ENCODE assay signal across 9 cellular contexts in the genomic region with DNA sequence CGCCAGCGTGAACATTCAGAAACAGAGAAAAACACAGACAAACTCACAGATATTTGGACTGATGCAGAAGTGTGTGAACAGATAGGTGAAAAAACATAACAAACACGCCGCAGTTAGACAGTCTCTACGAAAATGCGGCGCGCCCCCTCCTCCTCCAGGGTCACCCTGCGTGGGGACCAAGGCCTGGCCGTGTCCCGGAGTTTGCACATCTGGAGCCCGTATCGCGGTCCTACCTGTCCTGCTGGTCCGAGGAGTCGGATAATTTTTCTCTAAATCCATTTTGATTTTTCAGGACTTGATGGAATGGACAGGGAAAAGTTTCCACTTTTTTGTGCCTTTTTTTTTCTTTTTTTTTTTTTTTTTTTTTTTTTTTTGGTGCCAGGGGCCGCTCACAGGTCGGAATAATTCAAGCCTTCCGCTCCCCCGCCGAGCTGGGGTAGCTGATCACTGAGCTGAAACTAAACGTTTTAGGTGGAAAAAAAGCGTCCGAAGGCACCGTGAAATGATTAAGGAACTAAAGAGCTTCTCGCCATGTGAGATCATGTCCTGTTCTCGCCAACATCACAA. TPM values are rescaled to one million over a fixed set of nuclear protein-coding genes. Genes with fewer than 3 reads are reported as not detected.
DNase-seq lines count a peak whose midpoint lies in the region; ATAC-seq and TF ChIP-seq lines count a peak whose summit lies in the region.
"Had no signal": no experiment of that assay in that cellular context is flagged by ENCODE, and none has a peak within 500 bp of the region (broad histone marks: within the 10 kb centered on the region; RNA-seq: fewer than 3 reads in every experiment).

A gene (minus strand): TSS at position 516 of the 567 bp plus-strand sequence. CDS start 237 bp downstream, at position 279.

- 21 to 31% methylated on average over 14 to 27 of the region's 27 CpGs for WGBS in endodermal cell (ENCODE audit: insufficient coverage in 1 of 2, insufficient read length in 1 of 2), 2 experiments

- H3K4me1 ChIP-seq in KMS-11 (ENCODE audit: low read depth, poor library complexity, severe bottlenecking) (peaks cover 5% of the 10 kb centered on the region), endodermal cell (ENCODE audit: control insufficient read depth, insufficient read depth, low read length) (no peaks in the 10 kb centered on the region)

- H3K4me2 ChIP-seq in KMS-11: peak within 1 kb of the TSS; percentile 33; the same call in 1 of the 2 replicates

- H3K4me1 Mint-ChIP-seq in endodermal cell (peaks cover 20% of the 10 kb centered on the region), progenitor cell of endocrine pancreas (ENCODE audit: low read depth) (peaks cover 9% of the 10 kb centered on the region)

- H3K27ac ChIP-seq in KMS-11 (no peak within 1 kb of the TSS), endodermal cell (ENCODE audit: low read depth, low read length) (no peak within 1 kb of the TSS)

- H3K9me3 Mint-ChIP-seq in endodermal cell (no peaks in the 10 kb centered on the region), progenitor cell of endocrine pancreas (ENCODE audit: low read depth) (no peaks in the 10 kb centered on the region)

- H3K4me3 ChIP-seq in GM06990 (replicated peaks; ENCODE audit: low read depth, low read length) (peak within 1 kb of the TSS; percentile 87), KMS-11 (IDR thresholded peaks at IDR 0.05; ENCODE audit: insufficient read depth, low read depth, low read length) (no peak within 1 kb of the TSS), endodermal cell (ENCODE audit: low read length) (peak within 1 kb of the TSS; percentile 85)
- H3K4me3 ChIP-seq: MG63 had no signal

- H3K9ac ChIP-seq in KMS-11 (no peak within 1 kb of the TSS), endodermal cell (ENCODE audit: extremely low read depth, low read length, poor library complexity, severe bottlenecking) (no peak within 1 kb of the TSS)

- no peak within 1 kb of the TSS for H3K27ac Mint-ChIP-seq in endodermal cell
- peak within 1 kb of the TSS; percentile 52 for H3K27ac Mint-ChIP-seq in progenitor cell of endocrine pancreas

- H3K36me3 ChIP-seq in GM06990 (ENCODE audit: control insufficient read depth, insufficient read depth, low read length) (no peaks in the 10 kb centered on the region), KMS-11 (ENCODE audit: insufficient read depth) (no peaks in the 10 kb centered on the region), endodermal cell (ENCODE audit: control insufficient read depth, insufficient read depth, low read length) (no peaks in the 10 kb centered on the region)
- H3K36me3 ChIP-seq: MG63 had no signal

- H3K4me3 Mint-ChIP-seq in endodermal cell (peak within 1 kb of the TSS; percentile 54), progenitor cell of endocrine pancreas (ENCODE audit: low read depth) (no peak within 1 kb of the TSS)

- H3K27me3 Mint-ChIP-seq in endodermal cell (ENCODE audit: insufficient read depth) (peaks cover 99% of the 10 kb centered on the region), progenitor cell of endocrine pancreas (peaks cover 96% of the 10 kb centered on the region)

- no peaks in the 10 kb centered on the region for H3K79me2 ChIP-seq in KMS-11 (ENCODE audit: insufficient read depth, low read depth)

- H3K36me3 Mint-ChIP-seq in endodermal cell (ENCODE audit: low read depth) (no peaks in the 10 kb centered on the region), progenitor cell of endocrine pancreas (ENCODE audit: insufficient read depth) (no peaks in the 10 kb centered on the region)

- TF ChIP-seq CTCF in GM06990 (IDR thresholded peaks at IDR 0.05; ENCODE audit: insufficient read depth, low read length, poor library complexity, severe bottlenecking) (no peak), KMS-11 (conservative IDR thresholded peaks at IDR 0.05; ENCODE audit: low read depth, low read length) (no peak), endodermal cell (conservative IDR thresholded peaks at IDR 0.05) (no peak), progenitor cell of endocrine pancreas (IDR thresholded peaks at IDR 0.05; ENCODE audit: unreplicated experiment) (no peak)

- H3K27me3 ChIP-seq in GM06990 (replicated peaks; ENCODE audit: control insufficient read depth, insufficient read depth, low read length): no peaks in the 10 kb centered on the region
- peaks cover 67% of the 10 kb centered on the region for H3K27me3 ChIP-seq in KMS-11 (ENCODE audit: insufficient read depth, low read depth)
- peaks cover 100% of the 10 kb centered on the region for H3K27me3 ChIP-seq in endodermal cell (ENCODE audit: control insufficient read depth, insufficient read depth, low read length, poor library complexity, severe bottlenecking)

- ATAC-seq in HG03469 (IDR thresholded peaks at IDR 0.05; ENCODE audit: unreplicated experiment): no peak

- H3K9me3 ChIP-seq in endodermal cell (ENCODE audit: control insufficient read depth, low read length): no peaks in the 10 kb centered on the region
- H3K9me3 ChIP-seq: MG63 had no signal

- peak within 1 kb of the TSS; percentile 57 for H2AFZ ChIP-seq in KMS-11 (ENCODE audit: low read depth)

- DNase-seq in GM06990 (ENCODE audit: extremely low read depth, insufficient read length) (no peak), endodermal cell (peak; percentile 32), progenitor cell of endocrine pancreas (ENCODE audit: low spot score, unreplicated experiment) (no peak), SKM-1 (lab: John Stamatoyannopoulos, UW; ENCODE audit: unreplicated experiment) (no peak), ureter (ENCODE audit: low spot score) (no peak), NOMO-1 (lab: John Stamatoyannopoulos, UW; ENCODE audit: unreplicated experiment in 2 of 2) (no peak)
- DNase-seq: MG63 had no signal

- no peaks in the 10 kb centered on the region for H4K20me1 ChIP-seq in KMS-11 (ENCODE audit: insufficient read depth)

RNA-seq across cellular contexts. Expression of the gene that starts here (rescaled TPM):
- total RNA-seq in endodermal cell (under 1 TPM in 1 of 2 donors, not detected in 1; 0.15 TPM), progenitor cell of endocrine pancreas (not detected in 2 replicates), ureter (not detected)
- polyA plus RNA-seq in endodermal cell (2013, experiment 1 of 2): 0.75 TPM
- polyA plus RNA-seq in endodermal cell (2013, experiment 2 of 2): 1.6 TPM
